ENCODE assay signal across 8 cellular contexts in genomic region chr2:130342533-130343275, GRCh38. TPM values are rescaled to one million over a fixed set of nuclear protein-coding genes. Genes with fewer than 3 reads are reported as not detected.
A peak's percentile ranks its signal among the peaks of the same experiment; 100 is the strongest.
DNase-seq lines count a peak whose midpoint lies in the region; ATAC-seq and TF ChIP-seq lines count a peak whose summit lies in the region.

IMP4 (plus strand) TSS chr2:130342897; CDS start chr2:130342933, 36 bp downstream.

- H3K36me3 ChIP-seq in aorta (ENCODE audit: control insufficient read depth in 1 of 2, insufficient read depth in 2 of 2, low read length in 1 of 2) = peaks cover 0 to 10% of the 10 kb centered on the region in 2 donors

- no peaks in the 10 kb centered on the region for H3K27me3 ChIP-seq in right cardiac atrium (ENCODE audit: control insufficient read depth, insufficient read depth)
- H3K27me3 ChIP-seq in aorta (ENCODE audit: control insufficient read depth in 1 of 2, insufficient read depth in 2 of 2, low read length in 1 of 2) = no peaks in the 10 kb centered on the region

- DNase-seq in GM13977 (ENCODE audit: low spot score) = peak; percentile 94
- DNase-seq in NCI-H1694 treated with DMSO at 0.1 percent for 48 hours (lab: John Stamatoyannopoulos, UW) = peak; percentile 99
- DNase-seq in T-helper 2 cell = peak; percentile 69 to 99 (median 94)
- DNase-seq in anterior cingulate cortex (lab: John Stamatoyannopoulos, UW) = peak; percentile 83 to 100 (median 97)
- peak; percentile 96 to 98 (median 96) for DNase-seq in right cardiac atrium
- peak; percentile 100 for DNase-seq in putamen (ENCODE audit: low spot score)
- peak; percentile 97 to 98 for DNase-seq in aorta

- H3K4me3 ChIP-seq in right cardiac atrium (ENCODE audit: low read length) = peak within 1 kb of the TSS; percentile 74
- peak within 1 kb of the TSS; percentile 71 to 91 for H3K4me3 ChIP-seq in aorta (ENCODE audit: low read length in 2 of 2)

- peak; percentile 87 for ATAC-seq in HG02885 (IDR thresholded peaks at IDR 0.05; ENCODE audit: poor library complexity, unreplicated experiment)
- ATAC-seq in right cardiac atrium = peak; percentile 98
- ATAC-seq in aorta (ENCODE audit: low FRiP score) = peak; percentile 98

- peak within 1 kb of the TSS; percentile 96 for H3K27ac ChIP-seq in right cardiac atrium (ENCODE audit: low read length)
- H3K27ac ChIP-seq in aorta (ENCODE audit: low read depth in 1 of 2, low read length in 2 of 2) = peak within 1 kb of the TSS; percentile 24 to 92

- WGBS in right cardiac atrium = under 1% methylated on average over 60 of the region's 60 CpGs
- 0% methylated on average over 59 to 60 of the region's 60 CpGs for WGBS in aorta, 2 donors

- intact Hi-C loops in right cardiac atrium (cut with DNase I) (loop anchor here in 1 of 4 donors (10.0 kb wide), 1 partner anchor 158 kb away; the partner anchor contains the start of genes MZT2B and SMPD4), aorta (cut with DNase I) (loop anchor here in 1 of 2 donors (1.0 to 10.0 kb wide), 2 partner anchors 30 to 468 kb away; no protein-coding TSS in a partner anchor)

- in situ Hi-C loops in GM13977 (cut with MboI; ENCODE audit: low pct_unique_long_range_greater_than_20kb, low sequenced_read_pairs, unreplicated experiment) = no loop called here

- TF ChIP-seq CTCF in GM13977 (IDR thresholded peaks at IDR 0.05; ENCODE audit: extremely low read depth, insufficient read depth, missing control alignments) = peak; percentile 51

- H3K4me1 ChIP-seq in right cardiac atrium (ENCODE audit: control insufficient read depth, insufficient read depth, low read length) (no peaks in the 10 kb centered on the region), aorta (ENCODE audit: control insufficient read depth in 1 of 2, insufficient read depth in 2 of 2, low read length in 2 of 2) (no peaks in the 10 kb centered on the region)

- H3K9me3 ChIP-seq in right cardiac atrium (ENCODE audit: control insufficient read depth, low read length) = no peaks in the 10 kb centered on the region
- no peaks in the 10 kb centered on the region for H3K9me3 ChIP-seq in aorta (ENCODE audit: control insufficient read depth, low read length)

RNA-seq across cellular contexts. Expression of gene IMP4, which starts in this region (rescaled TPM):
- total RNA-seq in right cardiac atrium (10 to 100 TPM; 48.0 to 59.9 (median 55.8) TPM), aorta (10 to 100 TPM; 44.3 to 47.0 TPM)
- polyA plus RNA-seq in right cardiac atrium (50.4 TPM), aorta (10 to 100 TPM; 42.4 to 77.2 TPM)

Comparison
In these comparisons a context has a peak if more than half of its experiments do, and no peak if none do; other contexts are left out.
1. Peak in every context shown above with its lines: DNase-seq, ATAC-seq, H3K4me3 ChIP-seq and H3K27ac ChIP-seq.